Comparison of ENCODE assay signal across 8 cellular contexts in genomic region chr19:1279782-1280341, GRCh38. TPM values are rescaled to one million over a fixed set of nuclear protein-coding genes. Genes with fewer than 3 reads are reported as not detected.
A peak's percentile ranks its signal among the peaks of the same experiment; 100 is the strongest.
DNase-seq lines count a peak whose midpoint lies in the region; ATAC-seq and TF ChIP-seq lines count a peak whose summit lies in the region.

No MANE protein-coding gene starts in this region.

- H3K27ac ChIP-seq in left ventricle myocardium inferior (replicated peaks), result no peak overlapping the region

- peaks cover 11% of the 10 kb centered on the region for H3K36me3 Mint-ChIP-seq in T-helper 1 cell treated with Interleukin-12 subunit alpha and Interleukin-12 subunit beta and Interleukin-4 antibody, amounts not matched to agents 30 μg/mL and 1 μg/mL, for 36 hours (ENCODE audit: low read depth)

- no peak overlapping the region for H3K4me3 ChIP-seq in GM12865 (ENCODE audit: low read depth, low read length)
- no peak overlapping the region for H3K4me3 ChIP-seq in left ventricle myocardium inferior
- H3K4me3 ChIP-seq in retinal pigment epithelial cell (ENCODE audit: low read length), result no peak overlapping the region

- H3K36me3 ChIP-seq in left ventricle myocardium inferior, result peaks cover 12% of the 10 kb centered on the region

- peak overlapping the region; percentile 67 for H3K27ac Mint-ChIP-seq in T-helper 1 cell treated with Interleukin-12 subunit alpha and Interleukin-12 subunit beta and Interleukin-4 antibody, amounts not matched to agents 30 μg/mL and 1 μg/mL, for 36 hours

- peaks cover 23% of the 10 kb centered on the region for H3K27me3 ChIP-seq in left ventricle myocardium inferior (ENCODE audit: low read depth)

- peak; percentile 98 for TF ChIP-seq CTCF in GM12865 (IDR thresholded peaks at IDR 0.05; ENCODE audit: insufficient read depth, low read depth, low read length, missing control alignments)
- peak; percentile 98 for TF ChIP-seq CTCF in left ventricle myocardium inferior (IDR thresholded peaks at IDR 0.05; ENCODE audit: borderline replicate concordance)
- peak; percentile 95 for TF ChIP-seq CTCF in retinal pigment epithelial cell (conservative IDR thresholded peaks at IDR 0.05; ENCODE audit: low read depth, low read length)

- peaks cover 27% of the 10 kb centered on the region for H3K4me1 ChIP-seq in left ventricle myocardium inferior

- peaks cover 10% of the 10 kb centered on the region for H3K27me3 Mint-ChIP-seq in T-helper 1 cell treated with Interleukin-12 subunit alpha and Interleukin-12 subunit beta and Interleukin-4 antibody, amounts not matched to agents 30 μg/mL and 1 μg/mL, for 36 hours (ENCODE audit: low read depth)

- ATAC-seq in HG02610 (IDR thresholded peaks at IDR 0.05; ENCODE audit: unreplicated experiment), result no peak
- ATAC-seq in HG02623 (IDR thresholded peaks at IDR 0.05; ENCODE audit: unreplicated experiment), result no peak

- intact Hi-C loops in left ventricle myocardium inferior (cut with micrococcal nuclease), result no loop called here

- H3K9me3 Mint-ChIP-seq in T-helper 1 cell treated with Interleukin-12 subunit alpha and Interleukin-12 subunit beta and Interleukin-4 antibody, amounts not matched to agents 30 μg/mL and 1 μg/mL, for 36 hours, result no peaks in the 10 kb centered on the region

- peak; percentile 89 for DNase-seq in GM12865 (ENCODE audit: low read depth)
- DNase-seq in NCI-H128 (lab: John Stamatoyannopoulos, UW; ENCODE audit: unreplicated experiment), result peak; percentile 39
- DNase-seq in amniotic stem cell (lab: John Stamatoyannopoulos, UW), result peak; percentile 25
- peak; percentile 81 for DNase-seq in left ventricle myocardium inferior
- no peak for DNase-seq in retinal pigment epithelial cell (ENCODE audit: low read depth)

- peaks cover 13% of the 10 kb centered on the region for H3K4me1 Mint-ChIP-seq in T-helper 1 cell treated with Interleukin-12 subunit alpha and Interleukin-12 subunit beta and Interleukin-4 antibody, amounts not matched to agents 30 μg/mL and 1 μg/mL, for 36 hours (ENCODE audit: low read depth)

- no peak overlapping the region for H3K4me3 Mint-ChIP-seq in T-helper 1 cell treated with Interleukin-12 subunit alpha and Interleukin-12 subunit beta and Interleukin-4 antibody, amounts not matched to agents 30 μg/mL and 1 μg/mL, for 36 hours

- no peaks in the 10 kb centered on the region for H3K9me3 ChIP-seq in left ventricle myocardium inferior (replicated peaks)

RNA-seq across cellular contexts. Expression of gene FAM174C, which starts 4.5 kb away (rescaled TPM):
- total RNA-seq in left ventricle myocardium inferior, result 12.4 TPM

RNA-seq across cellular contexts. Expression of gene EFNA2, which starts 5.8 kb away (rescaled TPM):
- not detected for total RNA-seq in left ventricle myocardium inferior

RNA-seq across cellular contexts. Expression of gene CIRBP, which starts 10.7 kb away (rescaled TPM):
- 229 TPM for total RNA-seq in left ventricle myocardium inferior

RNA-seq across cellular contexts. Expression of gene MIDN, which starts 31.5 kb away (rescaled TPM):
- total RNA-seq in left ventricle myocardium inferior, result 60.5 TPM

RNA-seq across cellular contexts. Expression of gene ATP5F1D, which starts 38.3 kb away (rescaled TPM):
- total RNA-seq in left ventricle myocardium inferior, result 501 TPM
